Comparison of ENCODE assay signal across 13 cellular contexts in genomic region chrX:150766351-150767044, GRCh38.
DNase-seq lines count a peak whose midpoint lies in the region; FAIRE-seq and TF ChIP-seq lines count a peak whose summit lies in the region.
"Had no signal": no experiment of that assay in that cellular context is flagged by ENCODE, and none has a peak within 500 bp of the region (broad histone marks: within the 10 kb centered on the region; RNA-seq: fewer than 3 reads in every experiment).

No MANE protein-coding gene starts in this region.

- H3K9me3 ChIP-seq in OCI-LY3 (ENCODE audit: insufficient read depth, low read length) = no peaks in the 10 kb centered on the region
- H3K9me3 ChIP-seq in smooth muscle cell (replicated peaks; ENCODE audit: low read depth) = no peaks in the 10 kb centered on the region
- no peaks in the 10 kb centered on the region for H3K9me3 ChIP-seq in Peyer's patch
- H3K9me3 ChIP-seq: transverse colon had no signal

- CTCF ChIA-PET in activated naive CD4-positive, alpha-beta T cell treated with anti-CD3 and anti-CD28 coated beads, Interleukin-2, amount 10 ng/mL, durations not matched to agents 7 days and 5 days (lab: Charles Lee) = interaction anchor here (12.4 kb wide), 1 partner anchor 315 kb away, joined by 112 read pairs; no protein-coding TSS in a partner anchor

- H3K27ac ChIP-seq in OCI-LY3 (ENCODE audit: low read length) (no peak overlapping the region), dorsolateral prefrontal cortex (peak overlapping the region in 32 of 59 donors; percentile 10 to 94 (median 88)), smooth muscle cell (ENCODE audit: low read depth) (peak overlapping the region; percentile 90), Peyer's patch (no peak overlapping the region)
- H3K27ac ChIP-seq: transverse colon had no signal

- TF ChIP-seq POLR2A in Peyer's patch (IDR thresholded peaks at IDR 0.05) = no peak

- H3K4me1 Mint-ChIP-seq in activated naive CD4-positive, alpha-beta T cell treated with anti-CD3 and anti-CD28 coated beads, Interleukin-2, amount 10 ng/mL, durations not matched to agents 7 days and 5 days = no peaks in the 10 kb centered on the region
- H3K4me1 Mint-ChIP-seq: activated B cell treated with CpG ODN at 0.5 μM for 24 hours had no signal

- H3K9ac ChIP-seq in OCI-LY3 (ENCODE audit: low read length) (no peak overlapping the region), smooth muscle cell (ENCODE audit: low read depth) (no peak overlapping the region)

- H3K27me3 ChIP-seq in OCI-LY3 (ENCODE audit: low read depth, low read length) (no peaks in the 10 kb centered on the region), dorsolateral prefrontal cortex (peaks cover 0 to 62% (median 3%) of the 10 kb centered on the region in 45 donors), smooth muscle cell (ENCODE audit: low read depth) (no peaks in the 10 kb centered on the region), Peyer's patch (no peaks in the 10 kb centered on the region)
- H3K27me3 ChIP-seq: transverse colon had no signal

- no peaks in the 10 kb centered on the region for H4K20me1 ChIP-seq in OCI-LY3 (ENCODE audit: insufficient read depth, low read length)
- H4K20me1 ChIP-seq in smooth muscle cell (ENCODE audit: low read depth) = no peaks in the 10 kb centered on the region

- no peak for FAIRE-seq in urothelium cell line (lab: Jason Lieb, UNC)
- FAIRE-seq: HTR-8/SVneo had no signal

- H3K36me3 ChIP-seq in OCI-LY3 (replicated peaks; ENCODE audit: low read depth, low read length) (no peaks in the 10 kb centered on the region), smooth muscle cell (ENCODE audit: low read depth) (no peaks in the 10 kb centered on the region), Peyer's patch (peaks cover 0 to 3% (median 0%) of the 10 kb centered on the region in 3 donors)
- H3K36me3 ChIP-seq: transverse colon had no signal

- H3K4me1 ChIP-seq in OCI-LY3 (ENCODE audit: low read length) (no peaks in the 10 kb centered on the region), smooth muscle cell (ENCODE audit: low read depth) (no peaks in the 10 kb centered on the region), Peyer's patch (no peaks in the 10 kb centered on the region)
- H3K4me1 ChIP-seq: transverse colon had no signal

- H3K4me3 ChIP-seq in OCI-LY3 (ENCODE audit: low read length) (no peak overlapping the region), dorsolateral prefrontal cortex (no peak overlapping the region), smooth muscle cell (no peak overlapping the region), Peyer's patch (no peak overlapping the region)
- H3K4me3 ChIP-seq: transverse colon had no signal

- no peak for DNase-seq in activated naive CD4-positive, alpha-beta T cell treated with anti-CD3 and anti-CD28 coated beads, Interleukin-2, amount 10 ng/mL, durations not matched to agents 7 days and 5 days
- no peak for DNase-seq in activated naive CD4-positive, alpha-beta T cell treated with anti-CD3 and anti-CD28 coated beads, Interleukin-2, amount 50 U/mL, for 16 hours
- DNase-seq in dorsolateral prefrontal cortex = no peak
- no peak for DNase-seq in smooth muscle cell (lab: John Stamatoyannopoulos, UW; ENCODE audit: unreplicated experiment)
- no peak for DNase-seq in urothelium cell line (ENCODE audit: low spot score)
- DNase-seq in Peyer's patch = no peak
- no peak for DNase-seq in superior temporal gyrus (ENCODE audit: extremely low spot score)
- DNase-seq: activated B cell treated with CpG ODN at 0.5 μM for 24 hours; activated T-cell treated with anti-CD3 and anti-CD28 coated beads, Interleukin-2, amount 50 U/mL, for 48 hours; NCI-H1930; transverse colon had no signal

- peaks cover 8% of the 10 kb centered on the region for H3F3A ChIP-seq in smooth muscle cell (ENCODE audit: low read depth)

- WGBS in smooth muscle cell (ENCODE audit: low lambda C conversion rate) = 87% methylated on average over 10 of the region's 13 CpGs

- H3K27ac Mint-ChIP-seq in activated naive CD4-positive, alpha-beta T cell treated with anti-CD3 and anti-CD28 coated beads, Interleukin-2, amount 10 ng/mL, durations not matched to agents 7 days and 5 days = peak overlapping the region; percentile 42
- H3K27ac Mint-ChIP-seq: activated B cell treated with CpG ODN at 0.5 μM for 24 hours had no signal

- H2AFZ ChIP-seq in OCI-LY3 (ENCODE audit: low read depth, low read length) = no peak overlapping the region
- H2AFZ ChIP-seq in smooth muscle cell (ENCODE audit: low read depth) = no peak overlapping the region

- peaks cover 2% of the 10 kb centered on the region for H3K36me3 Mint-ChIP-seq in activated naive CD4-positive, alpha-beta T cell treated with anti-CD3 and anti-CD28 coated beads, Interleukin-2, amount 10 ng/mL, durations not matched to agents 7 days and 5 days

- H3K4me2 ChIP-seq in OCI-LY3 (ENCODE audit: low read length) (no peak overlapping the region), smooth muscle cell (peak overlapping the region; percentile 20)

- H3K9me3 Mint-ChIP-seq in activated naive CD4-positive, alpha-beta T cell treated with anti-CD3 and anti-CD28 coated beads, Interleukin-2, amount 10 ng/mL, durations not matched to agents 7 days and 5 days = no peaks in the 10 kb centered on the region
- H3K9me3 Mint-ChIP-seq: activated B cell treated with CpG ODN at 0.5 μM for 24 hours had no signal

- peak; percentile 24; the same call in 1 of the 2 replicates for TF ChIP-seq CTCF in OCI-LY3 (IDR thresholded peaks at IDR 0.05; ENCODE audit: low read depth, low read length)
- TF ChIP-seq CTCF in dorsolateral prefrontal cortex (IDR thresholded peaks at IDR 0.05 in 54 of 56, conservative IDR thresholded peaks at IDR 0.05 in 2 of 56; ENCODE audit: low read depth in 1 of 56, partially characterized antibody in 56 of 56) = no peak
- TF ChIP-seq CTCF in smooth muscle cell (IDR thresholded peaks at IDR 0.05; ENCODE audit: borderline replicate concordance, insufficient read depth, poor library complexity, severe bottlenecking) = no peak
- no peak for TF ChIP-seq CTCF in Peyer's patch (IDR thresholded peaks at IDR 0.05)

- no peak overlapping the region for H3K4me3 Mint-ChIP-seq in activated naive CD4-positive, alpha-beta T cell treated with anti-CD3 and anti-CD28 coated beads, Interleukin-2, amount 10 ng/mL, durations not matched to agents 7 days and 5 days
- H3K4me3 Mint-ChIP-seq: activated B cell treated with CpG ODN at 0.5 μM for 24 hours had no signal

- no peaks in the 10 kb centered on the region for H3K27me3 Mint-ChIP-seq in activated naive CD4-positive, alpha-beta T cell treated with anti-CD3 and anti-CD28 coated beads, Interleukin-2, amount 10 ng/mL, durations not matched to agents 7 days and 5 days
- H3K27me3 Mint-ChIP-seq: activated B cell treated with CpG ODN at 0.5 μM for 24 hours had no signal

- no peaks in the 10 kb centered on the region for H3K79me2 ChIP-seq in OCI-LY3 (ENCODE audit: low read length)
- no peaks in the 10 kb centered on the region for H3K79me2 ChIP-seq in smooth muscle cell (ENCODE audit: low read depth)

- intact Hi-C loops in dorsolateral prefrontal cortex (cut with DNase I) = no loop called here

Comparison
In these comparisons a context has a peak if more than half of its experiments do, and no peak if none do; other contexts are left out.
1. H3K27ac ChIP-seq: peak in dorsolateral prefrontal cortex (32 of 59) and smooth muscle cell (single experiment); none in OCI-LY3 (single experiment) and Peyer's patch (0 of 4).